Comparison of ENCODE assay signal across 20 cellular contexts in the genomic region with DNA sequence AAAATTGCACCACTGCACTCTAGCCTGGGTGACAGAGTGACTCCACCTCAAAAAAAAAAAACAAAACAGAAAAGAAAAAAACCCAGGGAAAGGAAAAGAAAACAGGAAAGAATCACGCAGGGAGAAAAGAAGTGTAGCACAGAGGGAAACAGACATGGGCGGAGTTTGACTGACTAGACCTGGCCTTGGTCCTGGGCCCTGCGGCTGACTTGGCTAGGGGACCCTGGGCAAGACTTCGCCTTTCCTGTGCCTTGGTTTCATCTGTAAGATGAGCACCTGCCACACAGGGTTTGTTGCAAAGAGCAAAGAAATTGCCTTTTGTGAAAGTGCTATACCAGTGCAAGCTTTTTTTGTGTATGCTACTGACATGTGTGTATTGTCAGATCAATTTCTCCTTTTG.
DNase-seq lines count a peak whose midpoint lies in the region; ATAC-seq and TF ChIP-seq lines count a peak whose summit lies in the region.
"Had no signal": no experiment of that assay in that cellular context is flagged by ENCODE, and none has a peak within 500 bp of the region (broad histone marks: within the 10 kb centered on the region; RNA-seq: fewer than 3 reads in every experiment).

No MANE protein-coding gene starts in this region.

- no peak overlapping the region for H3K4me3 ChIP-seq in naive thymus-derived CD4-positive, alpha-beta T cell (ENCODE audit: low read length)
- H3K4me3 ChIP-seq: BLaER1, PC-9, SJSA1 had no signal

- H3K4me1 Mint-ChIP-seq in naive thymus-derived CD4-positive, alpha-beta T cell: peaks cover 0 to 10% (median 4%) of the 10 kb centered on the region in 7 donors
- peaks cover 11% of the 10 kb centered on the region for H3K4me1 Mint-ChIP-seq in osteocyte (ENCODE audit: unreplicated experiment)

- CTCF ChIA-PET in naive thymus-derived CD4-positive, alpha-beta T cell (lab: Charles Lee): no interaction called here

- peaks cover 0 to 3% (median 0%) of the 10 kb centered on the region in 11 donors for H3K9me3 Mint-ChIP-seq in naive thymus-derived CD4-positive, alpha-beta T cell
- no peaks in the 10 kb centered on the region for H3K9me3 Mint-ChIP-seq in osteocyte (ENCODE audit: unreplicated experiment)
- H3K9me3 Mint-ChIP-seq: CD8-positive, alpha-beta T cell had no signal

- intact Hi-C loops in left ventricle myocardium superior (cut with micrococcal nuclease): no loop called here
- intact Hi-C loops in naive thymus-derived CD4-positive, alpha-beta T cell (cut with micrococcal nuclease): no loop called here

- no peaks in the 10 kb centered on the region for H3K9me3 ChIP-seq in naive thymus-derived CD4-positive, alpha-beta T cell (ENCODE audit: control insufficient read depth in 2 of 3, low read length in 3 of 3)
- H3K9me3 ChIP-seq: BLaER1, SJSA1 had no signal

- no peaks in the 10 kb centered on the region for H3K36me3 Mint-ChIP-seq in naive thymus-derived CD4-positive, alpha-beta T cell
- no peaks in the 10 kb centered on the region for H3K36me3 Mint-ChIP-seq in osteocyte (ENCODE audit: unreplicated experiment)
- H3K36me3 Mint-ChIP-seq: CD8-positive, alpha-beta T cell had no signal

- H3K4me3 Mint-ChIP-seq in naive thymus-derived CD4-positive, alpha-beta T cell: no peak overlapping the region
- H3K4me3 Mint-ChIP-seq in osteocyte (ENCODE audit: unreplicated experiment): no peak overlapping the region
- H3K4me3 Mint-ChIP-seq: CD8-positive, alpha-beta T cell had no signal

- H3K27ac ChIP-seq in naive thymus-derived CD4-positive, alpha-beta T cell (ENCODE audit: low read depth, low read length): no peak overlapping the region
- H3K27ac ChIP-seq: BLaER1, PC-9, SJSA1 had no signal

- H3K27me3 Mint-ChIP-seq in naive thymus-derived CD4-positive, alpha-beta T cell: peaks cover 38 to 66% (median 59%) of the 10 kb centered on the region in 5 donors
- H3K27me3 Mint-ChIP-seq in osteocyte (ENCODE audit: unreplicated experiment): peaks cover 78% of the 10 kb centered on the region

- no peaks in the 10 kb centered on the region for H3K27me3 ChIP-seq in naive thymus-derived CD4-positive, alpha-beta T cell (ENCODE audit: control insufficient read depth in 2 of 2, insufficient read depth in 2 of 2, low read length in 2 of 2)
- H3K27me3 ChIP-seq: BLaER1 had no signal

- no peak for ATAC-seq in left ventricle myocardium superior
- no peak for ATAC-seq in naive thymus-derived CD4-positive, alpha-beta T cell
- ATAC-seq: CD8-positive, alpha-beta T cell; HepG2 had no signal

- no peaks in the 10 kb centered on the region for H3K36me3 ChIP-seq in naive thymus-derived CD4-positive, alpha-beta T cell (ENCODE audit: control insufficient read depth in 2 of 3, insufficient read depth in 3 of 3, low read length in 3 of 3)
- H3K36me3 ChIP-seq: BLaER1, SJSA1 had no signal

- no peak overlapping the region for H3K27ac Mint-ChIP-seq in naive thymus-derived CD4-positive, alpha-beta T cell
- H3K27ac Mint-ChIP-seq in osteocyte (ENCODE audit: unreplicated experiment): no peak overlapping the region
- H3K27ac Mint-ChIP-seq: CD8-positive, alpha-beta T cell had no signal

- DNase-seq in NCI-H82 (lab: John Stamatoyannopoulos, UW): peak; percentile 44
- DNase-seq in NCI-H82 treated with DMSO at 0.1 percent for 48 hours (lab: John Stamatoyannopoulos, UW; ENCODE audit: unreplicated experiment): no peak
- peak; percentile 82 for DNase-seq in SK-N-DZ (ENCODE audit: low spot score)
- peak; percentile 64 for DNase-seq in islet precursor cell
- DNase-seq in left ventricle myocardium superior: no peak
- DNase-seq in effector CD8-positive, alpha-beta T cell (lab: John Stamatoyannopoulos, UW): no peak
- DNase-seq in naive thymus-derived CD4-positive, alpha-beta T cell: no peak
- no peak for DNase-seq in osteocyte (ENCODE audit: extremely low spot score, unreplicated experiment)
- DNase-seq: 8988T; CD8-positive, alpha-beta T cell; DMS79; KG1; NCI-H1092 treated with DMSO at 0.1 percent for 48 hours; NCI-H2081 treated with DMSO at 0.1 percent for 48 hours; NCI-H2227 treated with DMSO at 0.1 percent for 48 hours; NCI-H524 treated with DMSO at 0.1 percent for 48 hours; PC-9 had no signal

- TF ChIP-seq CTCF in osteocyte (IDR thresholded peaks at IDR 0.05): no peak

- POLR2A ChIA-PET in naive thymus-derived CD4-positive, alpha-beta T cell (lab: Charles Lee): no interaction called here

- H3K4me1 ChIP-seq in naive thymus-derived CD4-positive, alpha-beta T cell (ENCODE audit: control insufficient read depth in 2 of 2, insufficient read depth in 2 of 2, low read length in 2 of 2): no peaks in the 10 kb centered on the region

Comparison
In these comparisons a context has a peak if more than half of its experiments do, and no peak if none do; other contexts are left out.
1. DNase-seq: peak in NCI-H82 (single experiment), SK-N-DZ (single experiment) and islet precursor cell (single experiment); none in NCI-H82 treated with DMSO at 0.1 percent for 48 hours (single experiment), left ventricle myocardium superior (single experiment), effector CD8-positive, alpha-beta T cell (single experiment), naive thymus-derived CD4-positive, alpha-beta T cell (0 of 9) and osteocyte (single experiment).